Comparison of ENCODE assay signal across 2 cellular contexts in the genomic region with DNA sequence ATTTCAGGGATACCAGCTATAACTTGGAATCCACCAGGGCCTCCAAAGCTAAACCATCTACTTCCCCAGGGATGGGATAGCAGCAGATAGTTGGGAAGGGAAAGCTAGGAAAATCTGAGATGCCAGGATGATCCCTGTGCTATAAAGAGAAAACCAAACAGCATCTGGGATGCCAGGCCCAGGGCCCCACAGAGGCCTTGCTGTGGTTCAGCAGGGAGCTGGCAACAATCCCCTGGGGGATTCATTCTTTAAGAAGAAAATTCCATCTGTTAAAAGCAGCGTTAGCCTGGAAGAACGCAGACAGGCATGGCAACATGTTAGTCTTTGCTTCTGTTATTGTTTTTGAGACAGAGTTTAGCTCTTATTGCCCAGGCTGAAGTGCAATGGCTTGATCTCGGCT.
TF ChIP-seq lines count a peak whose summit lies in the region.

No MANE protein-coding gene starts in this region.

TF ChIP-seq in SK-N-SH, 30 proteins besides CTCF, POLR2A, EP300 and RAD21 (continued from another document):
- TF ChIP-seq, protein P1, sequence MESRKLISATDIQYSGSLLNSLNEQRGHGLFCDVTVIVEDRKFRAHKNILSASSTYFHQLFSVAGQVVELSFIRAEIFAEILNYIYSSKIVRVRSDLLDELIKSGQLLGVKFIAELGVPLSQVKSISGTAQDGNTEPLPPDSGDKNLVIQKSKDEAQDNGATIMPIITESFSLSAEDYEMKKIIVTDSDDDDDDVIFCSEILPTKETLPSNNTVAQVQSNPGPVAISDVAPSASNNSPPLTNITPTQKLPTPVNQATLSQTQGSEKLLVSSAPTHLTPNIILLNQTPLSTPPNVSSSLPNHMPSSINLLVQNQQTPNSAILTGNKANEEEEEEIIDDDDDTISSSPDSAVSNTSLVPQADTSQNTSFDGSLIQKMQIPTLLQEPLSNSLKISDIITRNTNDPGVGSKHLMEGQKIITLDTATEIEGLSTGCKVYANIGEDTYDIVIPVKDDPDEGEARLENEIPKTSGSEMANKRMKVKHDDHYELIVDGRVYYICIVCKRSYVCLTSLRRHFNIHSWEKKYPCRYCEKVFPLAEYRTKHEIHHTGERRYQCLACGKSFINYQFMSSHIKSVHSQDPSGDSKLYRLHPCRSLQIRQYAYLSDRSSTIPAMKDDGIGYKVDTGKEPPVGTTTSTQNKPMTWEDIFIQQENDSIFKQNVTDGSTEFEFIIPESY (IDR thresholded peaks at IDR 0.05; ENCODE audit: borderline replicate concordance, low read depth) = no peak
- TF ChIP-seq, protein P2, sequence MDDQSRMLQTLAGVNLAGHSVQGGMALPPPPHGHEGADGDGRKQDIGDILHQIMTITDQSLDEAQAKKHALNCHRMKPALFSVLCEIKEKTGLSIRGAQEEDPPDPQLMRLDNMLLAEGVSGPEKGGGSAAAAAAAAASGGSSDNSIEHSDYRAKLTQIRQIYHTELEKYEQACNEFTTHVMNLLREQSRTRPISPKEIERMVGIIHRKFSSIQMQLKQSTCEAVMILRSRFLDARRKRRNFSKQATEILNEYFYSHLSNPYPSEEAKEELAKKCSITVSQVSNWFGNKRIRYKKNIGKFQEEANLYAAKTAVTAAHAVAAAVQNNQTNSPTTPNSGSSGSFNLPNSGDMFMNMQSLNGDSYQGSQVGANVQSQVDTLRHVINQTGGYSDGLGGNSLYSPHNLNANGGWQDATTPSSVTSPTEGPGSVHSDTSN (IDR thresholded peaks at IDR 0.05) = no peak
- TF ChIP-seq, protein P3, sequence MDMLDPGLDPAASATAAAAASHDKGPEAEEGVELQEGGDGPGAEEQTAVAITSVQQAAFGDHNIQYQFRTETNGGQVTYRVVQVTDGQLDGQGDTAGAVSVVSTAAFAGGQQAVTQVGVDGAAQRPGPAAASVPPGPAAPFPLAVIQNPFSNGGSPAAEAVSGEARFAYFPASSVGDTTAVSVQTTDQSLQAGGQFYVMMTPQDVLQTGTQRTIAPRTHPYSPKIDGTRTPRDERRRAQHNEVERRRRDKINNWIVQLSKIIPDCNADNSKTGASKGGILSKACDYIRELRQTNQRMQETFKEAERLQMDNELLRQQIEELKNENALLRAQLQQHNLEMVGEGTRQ (IDR thresholded peaks at IDR 0.05; ENCODE audit: borderline replicate concordance, low read depth, low read length) = no peak
- TF ChIP-seq, protein P4, sequence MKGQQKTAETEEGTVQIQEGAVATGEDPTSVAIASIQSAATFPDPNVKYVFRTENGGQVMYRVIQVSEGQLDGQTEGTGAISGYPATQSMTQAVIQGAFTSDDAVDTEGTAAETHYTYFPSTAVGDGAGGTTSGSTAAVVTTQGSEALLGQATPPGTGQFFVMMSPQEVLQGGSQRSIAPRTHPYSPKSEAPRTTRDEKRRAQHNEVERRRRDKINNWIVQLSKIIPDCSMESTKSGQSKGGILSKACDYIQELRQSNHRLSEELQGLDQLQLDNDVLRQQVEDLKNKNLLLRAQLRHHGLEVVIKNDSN (IDR thresholded peaks at IDR 0.05; ENCODE audit: borderline replicate concordance, low read depth) = no peak

TF ChIP-seq in SK-N-SH treated with all-trans-retinoic acid at 6 μM for 48 hours, 23 proteins besides CTCF, POLR2A, EP300 and RAD21 (continued from another document):
- TF ChIP-seq, protein P5, sequence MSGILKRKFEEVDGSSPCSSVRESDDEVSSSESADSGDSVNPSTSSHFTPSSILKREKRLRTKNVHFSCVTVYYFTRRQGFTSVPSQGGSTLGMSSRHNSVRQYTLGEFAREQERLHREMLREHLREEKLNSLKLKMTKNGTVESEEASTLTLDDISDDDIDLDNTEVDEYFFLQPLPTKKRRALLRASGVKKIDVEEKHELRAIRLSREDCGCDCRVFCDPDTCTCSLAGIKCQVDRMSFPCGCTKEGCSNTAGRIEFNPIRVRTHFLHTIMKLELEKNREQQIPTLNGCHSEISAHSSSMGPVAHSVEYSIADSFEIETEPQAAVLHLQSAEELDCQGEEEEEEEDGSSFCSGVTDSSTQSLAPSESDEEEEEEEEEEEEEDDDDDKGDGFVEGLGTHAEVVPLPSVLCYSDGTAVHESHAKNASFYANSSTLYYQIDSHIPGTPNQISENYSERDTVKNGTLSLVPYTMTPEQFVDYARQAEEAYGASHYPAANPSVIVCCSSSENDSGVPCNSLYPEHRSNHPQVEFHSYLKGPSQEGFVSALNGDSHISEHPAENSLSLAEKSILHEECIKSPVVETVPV (CRISPR knock-in tag; IDR thresholded peaks at IDR 0.05) = no peak
- TF ChIP-seq ZFP3 (CRISPR knock-in tag; IDR thresholded peaks at IDR 0.05) = no peak
- TF ChIP-seq, protein P6, sequence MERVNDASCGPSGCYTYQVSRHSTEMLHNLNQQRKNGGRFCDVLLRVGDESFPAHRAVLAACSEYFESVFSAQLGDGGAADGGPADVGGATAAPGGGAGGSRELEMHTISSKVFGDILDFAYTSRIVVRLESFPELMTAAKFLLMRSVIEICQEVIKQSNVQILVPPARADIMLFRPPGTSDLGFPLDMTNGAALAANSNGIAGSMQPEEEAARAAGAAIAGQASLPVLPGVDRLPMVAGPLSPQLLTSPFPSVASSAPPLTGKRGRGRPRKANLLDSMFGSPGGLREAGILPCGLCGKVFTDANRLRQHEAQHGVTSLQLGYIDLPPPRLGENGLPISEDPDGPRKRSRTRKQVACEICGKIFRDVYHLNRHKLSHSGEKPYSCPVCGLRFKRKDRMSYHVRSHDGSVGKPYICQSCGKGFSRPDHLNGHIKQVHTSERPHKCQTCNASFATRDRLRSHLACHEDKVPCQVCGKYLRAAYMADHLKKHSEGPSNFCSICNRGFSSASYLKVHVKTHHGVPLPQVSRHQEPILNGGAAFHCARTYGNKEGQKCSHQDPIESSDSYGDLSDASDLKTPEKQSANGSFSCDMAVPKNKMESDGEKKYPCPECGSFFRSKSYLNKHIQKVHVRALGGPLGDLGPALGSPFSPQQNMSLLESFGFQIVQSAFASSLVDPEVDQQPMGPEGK (CRISPR knock-in tag; IDR thresholded peaks at IDR 0.05; ENCODE audit: borderline replicate concordance) = no peak
- TF ChIP-seq BACH2 (CRISPR knock-in tag; IDR thresholded peaks at IDR 0.05; ENCODE audit: borderline replicate concordance) = no peak
- TF ChIP-seq ZC3H10 (CRISPR knock-in tag; IDR thresholded peaks at IDR 0.05) = no peak
- no peak for TF ChIP-seq OSR1 (CRISPR knock-in tag; IDR thresholded peaks at IDR 0.05)
- TF ChIP-seq, protein P7, sequence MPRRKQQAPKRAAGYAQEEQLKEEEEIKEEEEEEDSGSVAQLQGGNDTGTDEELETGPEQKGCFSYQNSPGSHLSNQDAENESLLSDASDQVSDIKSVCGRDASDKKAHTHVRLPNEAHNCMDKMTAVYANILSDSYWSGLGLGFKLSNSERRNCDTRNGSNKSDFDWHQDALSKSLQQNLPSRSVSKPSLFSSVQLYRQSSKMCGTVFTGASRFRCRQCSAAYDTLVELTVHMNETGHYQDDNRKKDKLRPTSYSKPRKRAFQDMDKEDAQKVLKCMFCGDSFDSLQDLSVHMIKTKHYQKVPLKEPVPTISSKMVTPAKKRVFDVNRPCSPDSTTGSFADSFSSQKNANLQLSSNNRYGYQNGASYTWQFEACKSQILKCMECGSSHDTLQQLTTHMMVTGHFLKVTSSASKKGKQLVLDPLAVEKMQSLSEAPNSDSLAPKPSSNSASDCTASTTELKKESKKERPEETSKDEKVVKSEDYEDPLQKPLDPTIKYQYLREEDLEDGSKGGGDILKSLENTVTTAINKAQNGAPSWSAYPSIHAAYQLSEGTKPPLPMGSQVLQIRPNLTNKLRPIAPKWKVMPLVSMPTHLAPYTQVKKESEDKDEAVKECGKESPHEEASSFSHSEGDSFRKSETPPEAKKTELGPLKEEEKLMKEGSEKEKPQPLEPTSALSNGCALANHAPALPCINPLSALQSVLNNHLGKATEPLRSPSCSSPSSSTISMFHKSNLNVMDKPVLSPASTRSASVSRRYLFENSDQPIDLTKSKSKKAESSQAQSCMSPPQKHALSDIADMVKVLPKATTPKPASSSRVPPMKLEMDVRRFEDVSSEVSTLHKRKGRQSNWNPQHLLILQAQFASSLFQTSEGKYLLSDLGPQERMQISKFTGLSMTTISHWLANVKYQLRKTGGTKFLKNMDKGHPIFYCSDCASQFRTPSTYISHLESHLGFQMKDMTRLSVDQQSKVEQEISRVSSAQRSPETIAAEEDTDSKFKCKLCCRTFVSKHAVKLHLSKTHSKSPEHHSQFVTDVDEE (CRISPR knock-in tag; IDR thresholded peaks at IDR 0.05) = no peak
- TF ChIP-seq, protein P8, sequence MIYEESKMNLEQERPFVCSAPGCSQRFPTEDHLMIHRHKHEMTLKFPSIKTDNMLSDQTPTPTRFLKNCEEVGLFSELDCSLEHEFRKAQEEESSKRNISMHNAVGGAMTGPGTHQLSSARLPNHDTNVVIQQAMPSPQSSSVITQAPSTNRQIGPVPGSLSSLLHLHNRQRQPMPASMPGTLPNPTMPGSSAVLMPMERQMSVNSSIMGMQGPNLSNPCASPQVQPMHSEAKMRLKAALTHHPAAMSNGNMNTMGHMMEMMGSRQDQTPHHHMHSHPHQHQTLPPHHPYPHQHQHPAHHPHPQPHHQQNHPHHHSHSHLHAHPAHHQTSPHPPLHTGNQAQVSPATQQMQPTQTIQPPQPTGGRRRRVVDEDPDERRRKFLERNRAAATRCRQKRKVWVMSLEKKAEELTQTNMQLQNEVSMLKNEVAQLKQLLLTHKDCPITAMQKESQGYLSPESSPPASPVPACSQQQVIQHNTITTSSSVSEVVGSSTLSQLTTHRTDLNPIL (CRISPR knock-in tag; IDR thresholded peaks at IDR 0.05; ENCODE audit: low read depth) = no peak
- TF ChIP-seq, protein P9, sequence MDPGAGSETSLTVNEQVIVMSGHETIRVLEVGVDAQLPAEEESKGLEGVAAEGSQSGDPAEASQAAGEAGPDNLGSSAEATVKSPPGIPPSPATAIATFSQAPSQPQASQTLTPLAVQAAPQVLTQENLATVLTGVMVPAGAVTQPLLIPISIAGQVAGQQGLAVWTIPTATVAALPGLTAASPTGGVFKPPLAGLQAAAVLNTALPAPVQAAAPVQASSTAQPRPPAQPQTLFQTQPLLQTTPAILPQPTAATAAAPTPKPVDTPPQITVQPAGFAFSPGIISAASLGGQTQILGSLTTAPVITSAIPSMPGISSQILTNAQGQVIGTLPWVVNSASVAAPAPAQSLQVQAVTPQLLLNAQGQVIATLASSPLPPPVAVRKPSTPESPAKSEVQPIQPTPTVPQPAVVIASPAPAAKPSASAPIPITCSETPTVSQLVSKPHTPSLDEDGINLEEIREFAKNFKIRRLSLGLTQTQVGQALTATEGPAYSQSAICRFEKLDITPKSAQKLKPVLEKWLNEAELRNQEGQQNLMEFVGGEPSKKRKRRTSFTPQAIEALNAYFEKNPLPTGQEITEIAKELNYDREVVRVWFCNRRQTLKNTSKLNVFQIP (CRISPR knock-in tag; IDR thresholded peaks at IDR 0.05; ENCODE audit: borderline replicate concordance, low read depth) = no peak
- TF ChIP-seq RARB (CRISPR knock-in tag; IDR thresholded peaks at IDR 0.05) = no peak
- TF ChIP-seq ZFP30 (CRISPR knock-in tag; IDR thresholded peaks at IDR 0.05) = no peak
- no peak for TF ChIP-seq ZNF8 (CRISPR knock-in tag; IDR thresholded peaks at IDR 0.05)
- no peak for TF ChIP-seq CSDC2 (CRISPR knock-in tag; IDR thresholded peaks at IDR 0.05)
- TF ChIP-seq GLIS3 (CRISPR knock-in tag; IDR thresholded peaks at IDR 0.05) = no peak
- no peak for TF ChIP-seq SNAI2 (CRISPR knock-in tag; IDR thresholded peaks at IDR 0.05)
- no peak for TF ChIP-seq ZNF70 (CRISPR knock-in tag; IDR thresholded peaks at IDR 0.05)
- TF ChIP-seq ZNF565 (CRISPR knock-in tag; conservative IDR thresholded peaks at IDR 0.05; ENCODE audit: low read depth) = no peak
- TF ChIP-seq ISL1 (CRISPR knock-in tag; IDR thresholded peaks at IDR 0.05) = no peak
- no peak for TF ChIP-seq TOX (CRISPR knock-in tag; IDR thresholded peaks at IDR 0.05; ENCODE audit: borderline replicate concordance)
TF ChIP-seq in SK-N-SH treated with all-trans-retinoic acid at 6 μM for 48 hours: peak in this region for 0.
